In the genomic region with DNA sequence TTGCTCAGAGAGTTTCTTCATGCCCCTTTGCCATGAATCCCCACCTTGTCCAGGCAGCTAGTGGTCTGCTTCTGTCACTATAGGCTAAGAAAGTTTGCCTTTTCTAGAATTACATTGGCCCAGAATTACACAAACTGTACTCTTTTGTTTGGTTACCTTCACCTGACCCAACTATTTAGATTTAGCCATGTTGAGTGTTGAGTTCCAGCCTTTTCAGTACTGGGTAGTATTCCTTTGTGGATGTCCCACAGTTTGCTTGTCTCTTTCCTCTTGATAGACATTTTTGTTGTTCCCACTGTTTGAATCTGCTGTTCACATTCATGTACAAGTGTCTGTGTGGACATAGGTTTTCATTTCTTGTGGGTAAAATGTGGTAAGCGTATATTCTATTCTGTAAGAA, we compare ENCODE assay signal across 12 cellular contexts.
"Had no signal": no experiment of that assay in that cellular context is flagged by ENCODE, and none has a peak within 500 bp of the region (broad histone marks: within the 10 kb centered on the region; RNA-seq: fewer than 3 reads in every experiment).

No MANE protein-coding gene starts in this region.

- H3K27ac ChIP-seq: cardiac muscle cell, lower lobe of right lung, pancreas, transverse colon had no signal

- H3K27me3 Mint-ChIP-seq: activated CD4-positive, alpha-beta T cell treated with anti-CD3 and anti-CD28 coated beads, Interleukin-2, amount 10 ng/mL, durations not matched to agents 7 days and 5 days had no signal

- ATAC-seq: esophagus mucosa, left colon, lower lobe of right lung, pancreas had no signal

- H3K27ac Mint-ChIP-seq: activated CD4-positive, alpha-beta T cell treated with anti-CD3 and anti-CD28 coated beads, Interleukin-2, amount 10 ng/mL, durations not matched to agents 7 days and 5 days; activated naive CD4-positive, alpha-beta T cell treated with anti-CD3 and anti-CD28 coated beads for 36 hours; activated T-helper 2 cell treated with anti-CD3 and anti-CD28 coated beads, Interferon-gamma antibody, Interleukin-2, Interleukin-4, amounts not matched to agents 10 μg/mL and 5 μg/mL and 100 μg/mL, durations not matched to agents 14 hours and 24 hours and 36 hours had no signal

- DNase-seq: activated CD4-positive, alpha-beta T cell treated with anti-CD3 and anti-CD28 coated beads, Interleukin-2, amount 10 ng/mL, durations not matched to agents 7 days and 5 days; activated CD4-positive, CD25-positive, alpha-beta regulatory T cell; activated naive CD4-positive, alpha-beta T cell treated with anti-CD3 and anti-CD28 coated beads for 36 hours; left colon; lower lobe of right lung; midbrain; pancreas; stimulated activated naive CD4-positive, alpha-beta T cell; transverse colon had no signal

- H3K9me3 ChIP-seq: lower lobe of right lung, pancreas, transverse colon had no signal

- H3K27me3 ChIP-seq: cardiac muscle cell, pancreas, transverse colon had no signal

- H3K9me3 Mint-ChIP-seq: activated CD4-positive, alpha-beta T cell treated with anti-CD3 and anti-CD28 coated beads, Interleukin-2, amount 10 ng/mL, durations not matched to agents 7 days and 5 days; activated naive CD4-positive, alpha-beta T cell treated with anti-CD3 and anti-CD28 coated beads for 36 hours; activated T-helper 2 cell treated with anti-CD3 and anti-CD28 coated beads, Interferon-gamma antibody, Interleukin-2, Interleukin-4, amounts not matched to agents 10 μg/mL and 5 μg/mL and 100 μg/mL, durations not matched to agents 14 hours and 24 hours and 36 hours had no signal

- H3K36me3 ChIP-seq: cardiac muscle cell, pancreas, transverse colon had no signal

- H3K4me3 ChIP-seq: cardiac muscle cell, lower lobe of right lung, pancreas, transverse colon had no signal

- H3K4me3 Mint-ChIP-seq: activated CD4-positive, alpha-beta T cell treated with anti-CD3 and anti-CD28 coated beads, Interleukin-2, amount 10 ng/mL, durations not matched to agents 7 days and 5 days; activated naive CD4-positive, alpha-beta T cell treated with anti-CD3 and anti-CD28 coated beads for 36 hours had no signal
